5 cellular contexts compared by ENCODE assay signal in the genomic region with DNA sequence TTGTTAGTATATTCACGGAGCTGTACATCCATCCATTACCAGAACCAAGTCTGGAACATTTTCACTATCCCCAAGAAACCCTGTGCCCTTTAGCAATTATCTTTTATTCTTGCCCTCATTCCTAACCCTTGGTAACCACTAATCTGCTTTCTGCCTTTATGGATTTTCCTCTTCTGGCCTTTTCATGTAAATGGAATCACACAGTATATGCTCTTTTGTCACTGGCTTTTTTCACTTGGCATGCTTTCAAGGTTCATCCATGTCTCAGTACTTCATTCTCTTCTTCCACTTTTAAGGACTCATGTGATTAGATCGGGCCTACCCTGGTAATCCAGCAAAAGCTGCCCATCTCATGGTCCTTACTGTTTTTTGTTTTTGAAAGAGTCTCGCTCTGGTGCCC.
"Had no signal": no experiment of that assay in that cellular context is flagged by ENCODE, and none has a peak within 500 bp of the region (broad histone marks: within the 10 kb centered on the region; RNA-seq: fewer than 3 reads in every experiment).

No MANE protein-coding gene starts in this region.

- H3K4me3 ChIP-seq: K562 had no signal

- H3K27ac Mint-ChIP-seq: IgD-negative memory B cell had no signal

- ATAC-seq: HepG2, K562 had no signal

- DNase-seq: IMR-90, KBM-7 had no signal

- H3K4me1 Mint-ChIP-seq: IgD-negative memory B cell had no signal

- H3K27me3 Mint-ChIP-seq: IgD-negative memory B cell had no signal

- H3K4me3 Mint-ChIP-seq: IgD-negative memory B cell had no signal
